Comparison of ENCODE assay signal across 1 cellular context in genomic region chr2:158179660-158180059, GRCh38.
TF ChIP-seq lines count a peak whose summit lies in the region.

No MANE protein-coding gene starts in this region.

TF ChIP-seq in SK-N-SH treated with all-trans-retinoic acid at 6 μM for 48 hours, 23 proteins besides CTCF, POLR2A, EP300 and RAD21 (continued from another document):
- TF ChIP-seq ZFP30 (CRISPR knock-in tag; IDR thresholded peaks at IDR 0.05) (no peak), ZNF8 (CRISPR knock-in tag; IDR thresholded peaks at IDR 0.05) (no peak), OSR1 (CRISPR knock-in tag; IDR thresholded peaks at IDR 0.05) (no peak), BACH2 (CRISPR knock-in tag; IDR thresholded peaks at IDR 0.05; ENCODE audit: borderline replicate concordance) (no peak)
